Comparison of ENCODE assay signal across 26 cellular contexts in genomic region chr2:231939022-231939421, GRCh38. TPM values are rescaled to one million over a fixed set of nuclear protein-coding genes. Genes with fewer than 3 reads are reported as not detected.
"Had no signal": no experiment of that assay in that cellular context is flagged by ENCODE, and none has a peak within 500 bp of the region (broad histone marks: within the 10 kb centered on the region; RNA-seq: fewer than 3 reads in every experiment).

No MANE protein-coding gene starts in this region.

- H3K9me3 ChIP-seq: colonic mucosa, esophagus squamous epithelium, lower lobe of right lung, neutrophil, prostate gland, right atrium auricular region, sigmoid colon, stomach, thyroid gland had no signal

- H3K27me3 ChIP-seq: colonic mucosa, neutrophil, right atrium auricular region, thyroid gland had no signal

- H3K9me3 Mint-ChIP-seq: natural killer cell; neural crest cell; stimulated activated effector memory CD8-positive, alpha-beta T cell treated with anti-CD3 and anti-CD28 coated beads, Interleukin-12 subunit alpha, Interleukin-12 subunit beta, amount 100 ng/mL, for 72 hours had no signal

- H3K27ac Mint-ChIP-seq: natural killer cell; stimulated activated effector memory CD8-positive, alpha-beta T cell treated with anti-CD3 and anti-CD28 coated beads, Interleukin-12 subunit alpha, Interleukin-12 subunit beta, amount 100 ng/mL, for 72 hours had no signal

- DNase-seq: colonic mucosa; dermis blood vessel endothelial cell; effector memory CD4-positive, alpha-beta T cell; esophagus squamous epithelium; left ventricle myocardium superior; lower lobe of right lung; natural killer cell; sigmoid colon; stimulated activated CD4-positive, alpha-beta T cell treated with anti-CD3 and anti-CD28 coated beads, Interleukin-2, amount 100 ng/mL, for 24 hours; stimulated activated CD4-positive, alpha-beta T cell treated with anti-CD3 and anti-CD28 coated beads, Interleukin-4, amount 100 ng/mL, for 24 hours; stimulated activated naive CD4-positive, alpha-beta T cell treated with Interleukin-2 at 50 U/mL for 16 hours; thyroid gland; trophoblast cell had no signal

- H3K27ac ChIP-seq: colonic mucosa, esophagus squamous epithelium, lower lobe of right lung, neutrophil, parathyroid adenoma, prostate gland, right atrium auricular region, sigmoid colon, stomach, thyroid gland had no signal

- H3K79me2 ChIP-seq: parathyroid adenoma had no signal

- H3K4me1 ChIP-seq: colonic mucosa, esophagus squamous epithelium, lower lobe of right lung, parathyroid adenoma, prostate gland, right atrium auricular region, sigmoid colon, stomach, thyroid gland had no signal

- H3K9ac ChIP-seq: parathyroid adenoma had no signal

- H2AFZ ChIP-seq: parathyroid adenoma had no signal

- FAIRE-seq: endothelial cell of umbilical vein, frontal cortex, keratinocyte had no signal

- H3K36me3 ChIP-seq: colonic mucosa, esophagus squamous epithelium, lower lobe of right lung, neutrophil, prostate gland, right atrium auricular region, sigmoid colon, stomach, thyroid gland had no signal

- H3K4me3 ChIP-seq: colonic mucosa, esophagus squamous epithelium, lower lobe of right lung, prostate gland, right atrium auricular region, sigmoid colon, stomach, thyroid gland had no signal

- H3K36me3 Mint-ChIP-seq: natural killer cell; stimulated activated effector memory CD8-positive, alpha-beta T cell treated with anti-CD3 and anti-CD28 coated beads, Interleukin-12 subunit alpha, Interleukin-12 subunit beta, amount 100 ng/mL, for 72 hours had no signal

- H3K4me3 Mint-ChIP-seq: natural killer cell; neural crest cell; stimulated activated effector memory CD8-positive, alpha-beta T cell treated with anti-CD3 and anti-CD28 coated beads, Interleukin-12 subunit alpha, Interleukin-12 subunit beta, amount 100 ng/mL, for 72 hours had no signal

- ATAC-seq: left ventricle myocardium superior; lower lobe of right lung; natural killer cell; stimulated activated effector memory CD8-positive, alpha-beta T cell treated with anti-CD3 and anti-CD28 coated beads, Interleukin-12 subunit alpha, Interleukin-12 subunit beta, amount 100 ng/mL, for 72 hours had no signal

- H3K4me1 Mint-ChIP-seq: natural killer cell; neural crest cell; stimulated activated effector memory CD8-positive, alpha-beta T cell treated with anti-CD3 and anti-CD28 coated beads, Interleukin-12 subunit alpha, Interleukin-12 subunit beta, amount 100 ng/mL, for 72 hours had no signal

RNA-seq across cellular contexts. Expression of gene NPPC, which starts 12.8 kb away (rescaled TPM):
- total RNA-seq: endothelial cell of umbilical vein, epithelial cell of proximal tubule, lower lobe of right lung, mononuclear cell, natural killer cell, omental fat pad, thyroid gland had no signal
- polyA plus RNA-seq: endothelial cell of umbilical vein, keratinocyte had no signal
